8 cellular contexts compared by ENCODE assay signal in genomic region chr19:58348080-58348479, GRCh38. TPM values are rescaled to one million over a fixed set of nuclear protein-coding genes. Genes with fewer than 3 reads are reported as not detected.
DNase-seq lines count a peak whose midpoint lies in the region; ATAC-seq and TF ChIP-seq lines count a peak whose summit lies in the region.
"Not testable (repeated sequence)": the region's sequence is repeated elsewhere in the genome, so short reads cannot be mapped to it uniquely, and the experiment has no call there.

No MANE protein-coding gene starts in this region.

- peak overlapping the region; percentile 87 for H3K27ac Mint-ChIP-seq in activated CD8-positive, alpha-beta T cell treated with anti-CD3 and anti-CD28 coated beads, Interleukin-2, amount 10 ng/mL, durations not matched to agents 7 days and 5 days
- H3K27ac Mint-ChIP-seq in chondrocyte (ENCODE audit: unreplicated experiment), result peak overlapping the region; percentile 95

- not testable (repeated sequence) for H3K9me3 Mint-ChIP-seq in activated CD8-positive, alpha-beta T cell treated with anti-CD3 and anti-CD28 coated beads, Interleukin-2, amount 10 ng/mL, durations not matched to agents 7 days and 5 days (ENCODE audit: insufficient read depth); chondrocyte (ENCODE audit: low read depth)

- CTCF ChIA-PET in AG04449 (lab: Yijun Ruan, JAX), result interaction anchor here (0.6 to 0.7 kb wide), 4 partner anchors 8 to 193 kb away, joined by 3 to 4 read pairs (median 4); partner anchors contain the start of gene ZNF497
- CTCF ChIA-PET in activated CD8-positive, alpha-beta T cell treated with anti-CD3 and anti-CD28 coated beads, Interleukin-2, amount 10 ng/mL, durations not matched to agents 7 days and 5 days (lab: Charles Lee), result interaction anchor here (0.7 to 2.4 kb wide), 6 partner anchors 8 to 171 kb away, joined by 3 to 13 read pairs (median 4); partner anchors contain the start of gene ZBTB45

- POLR2A ChIA-PET in AG04449 (lab: Yijun Ruan, JAX), result interaction anchor here (1.6 to 3.4 kb wide), 5 partner anchors 9 to 165 kb away, joined by 4 to 22 read pairs (median 8); partner anchors contain the start of genes ZNF274 and ZNF497
- POLR2A ChIA-PET in activated CD8-positive, alpha-beta T cell treated with anti-CD3 and anti-CD28 coated beads, Interleukin-2, amount 10 ng/mL, durations not matched to agents 7 days and 5 days (lab: Charles Lee), result interaction anchor here (0.6 to 3.4 kb wide), 7 partner anchors 8 to 196 kb away, joined by 3 to 25 read pairs (median 3); partner anchors contain the start of genes TRIM28, ZNF274 and ZNF497

- H3K4me1 ChIP-seq in NT2/D1 (ENCODE audit: insufficient read depth, insufficient read length), result not testable (repeated sequence)
- peaks cover 4 to 32% (median 18%) of the 10 kb centered on the region in 9 donors for H3K4me1 ChIP-seq in heart right ventricle
- H3K4me1 ChIP-seq in muscle layer of duodenum (ENCODE audit: control insufficient read depth in 1 of 2, insufficient read depth in 2 of 2, low read length in 2 of 2), result peaks cover 0 to 18% of the 10 kb centered on the region in 2 donors
- peaks cover 11% of the 10 kb centered on the region for H3K4me1 ChIP-seq in skeletal muscle satellite cell (ENCODE audit: control insufficient read depth, insufficient read depth, low read length)

- peaks cover 15% of the 10 kb centered on the region for H3K27me3 ChIP-seq in NT2/D1 (ENCODE audit: insufficient read depth, insufficient read length)
- H3K27me3 ChIP-seq in heart right ventricle, result peaks cover 6 to 85% (median 63%) of the 10 kb centered on the region in 7 donors
- H3K27me3 ChIP-seq in muscle layer of duodenum (ENCODE audit: low read depth, low read length), result peaks cover 12% of the 10 kb centered on the region
- H3K27me3 ChIP-seq in skeletal muscle satellite cell (ENCODE audit: control insufficient read depth, insufficient read depth, low read length), result not testable (repeated sequence)

- H3K4me3 Mint-ChIP-seq in activated CD8-positive, alpha-beta T cell treated with anti-CD3 and anti-CD28 coated beads, Interleukin-2, amount 10 ng/mL, durations not matched to agents 7 days and 5 days, result peak overlapping the region; percentile 95
- peak overlapping the region; percentile 99 for H3K4me3 Mint-ChIP-seq in chondrocyte (ENCODE audit: unreplicated experiment)

- peak overlapping the region; percentile 93 for H3K4me2 ChIP-seq in skeletal muscle satellite cell (ENCODE audit: low read length)

- peak; percentile 13 for ATAC-seq in GM19452 (IDR thresholded peaks at IDR 0.05; ENCODE audit: unreplicated experiment)
- ATAC-seq in activated CD8-positive, alpha-beta T cell treated with anti-CD3 and anti-CD28 coated beads, Interleukin-2, amount 10 ng/mL, durations not matched to agents 7 days and 5 days, result peak; percentile 2
- ATAC-seq in heart right ventricle, result not testable (repeated sequence)

- WGBS in heart right ventricle, 2 donors, result 27 to 36% methylated on average over 12 of the region's 12 CpGs

- TF ChIP-seq CTCF in AG04449 (IDR thresholded peaks at IDR 0.05; ENCODE audit: insufficient read depth, low read length, missing control alignments); chondrocyte (IDR thresholded peaks at IDR 0.05); heart right ventricle (IDR thresholded peaks at IDR 0.05): not testable (repeated sequence)

- peak overlapping the region; percentile 78 for H3K4me3 ChIP-seq in AG04449 (ENCODE audit: low read depth, low read length)
- peak overlapping the region; percentile 75 for H3K4me3 ChIP-seq in NT2/D1 (ENCODE audit: insufficient read length, low read depth)
- peak overlapping the region; percentile 10 to 75 (median 57) for H3K4me3 ChIP-seq in heart right ventricle
- peak overlapping the region; percentile 55 to 62 for H3K4me3 ChIP-seq in muscle layer of duodenum (ENCODE audit: low read depth in 1 of 2, low read length in 2 of 2)
- peak overlapping the region; percentile 98 for H3K4me3 ChIP-seq in skeletal muscle satellite cell (ENCODE audit: low read length)

- intact Hi-C loops in heart right ventricle (cut with DNase I), result not testable (repeated sequence)

- peaks cover 31% of the 10 kb centered on the region for H3K4me1 Mint-ChIP-seq in activated CD8-positive, alpha-beta T cell treated with anti-CD3 and anti-CD28 coated beads, Interleukin-2, amount 10 ng/mL, durations not matched to agents 7 days and 5 days (ENCODE audit: low read depth)
- H3K4me1 Mint-ChIP-seq in chondrocyte (ENCODE audit: low read depth), result peaks cover 41% of the 10 kb centered on the region

- peak overlapping the region; percentile 85 for H3K9ac ChIP-seq in NT2/D1 (ENCODE audit: insufficient read length, low read depth)
- peak overlapping the region; percentile 86 for H3K9ac ChIP-seq in skeletal muscle satellite cell (ENCODE audit: low read depth, low read length)

- H3K9me3 ChIP-seq in NT2/D1 (ENCODE audit: insufficient read depth, low read length); heart right ventricle; muscle layer of duodenum (ENCODE audit: control insufficient read depth in 1 of 2, low read length in 2 of 2); skeletal muscle satellite cell (replicated peaks; ENCODE audit: low read length): not testable (repeated sequence)

- not testable (repeated sequence) for H3K27me3 Mint-ChIP-seq in activated CD8-positive, alpha-beta T cell treated with anti-CD3 and anti-CD28 coated beads, Interleukin-2, amount 10 ng/mL, durations not matched to agents 7 days and 5 days (ENCODE audit: low read depth); chondrocyte (ENCODE audit: low read depth)

- H3K27ac ChIP-seq in heart right ventricle, result peak overlapping the region in 4 of 10 donors; percentile 6 to 81 (median 48)
- not testable (repeated sequence) for H3K27ac ChIP-seq in muscle layer of duodenum (ENCODE audit: low read length)

- peaks cover 32% of the 10 kb centered on the region for H3K36me3 Mint-ChIP-seq in activated CD8-positive, alpha-beta T cell treated with anti-CD3 and anti-CD28 coated beads, Interleukin-2, amount 10 ng/mL, durations not matched to agents 7 days and 5 days (ENCODE audit: low read depth)
- peaks cover 14% of the 10 kb centered on the region for H3K36me3 Mint-ChIP-seq in chondrocyte (ENCODE audit: low read depth)

- not testable (repeated sequence) for H3K36me3 ChIP-seq in NT2/D1 (ENCODE audit: insufficient read depth, insufficient read length, low read length); heart right ventricle; muscle layer of duodenum (ENCODE audit: control insufficient read depth in 1 of 2, insufficient read depth in 2 of 2, low read length in 2 of 2); skeletal muscle satellite cell (ENCODE audit: insufficient read depth, low read length)

- DNase-seq in AG04449 (ENCODE audit: low read depth, low spot score); NT2/D1 (ENCODE audit: low read depth, low spot score); activated CD8-positive, alpha-beta T cell treated with anti-CD3 and anti-CD28 coated beads, Interleukin-2, amount 10 ng/mL, durations not matched to agents 7 days and 5 days; heart right ventricle: not testable (repeated sequence)
- DNase-seq in chondrocyte (ENCODE audit: low spot score), result peak; percentile 10

RNA-seq across cellular contexts. Expression of gene A1BG, which starts 5.2 kb away (rescaled TPM):
- total RNA-seq in activated CD8-positive, alpha-beta T cell treated with anti-CD3 and anti-CD28 coated beads, Interleukin-2, amount 10 ng/mL, durations not matched to agents 7 days and 5 days, result 10 to 100 TPM; 14.9 to 17.5 TPM
- total RNA-seq in chondrocyte, result 49.7 to 53.8 TPM (median 50.2 TPM) in 3 replicates
- total RNA-seq in heart right ventricle, result 1 to 10 TPM in 9 of 10 donors, under 1 TPM in 1; 0.80 to 5.5 (median 2.0) TPM
- polyA plus RNA-seq in heart right ventricle, result 1 to 10 TPM; 9.6 TPM
- total RNA-seq in skeletal muscle satellite cell (2012; rRNA removed), result 10.5 and 13.9 TPM in 2 replicates

RNA-seq across cellular contexts. Expression of gene ZNF497, which starts 14.5 kb away (rescaled TPM):
- 1 to 10 TPM; 1.5 to 1.7 TPM for total RNA-seq in activated CD8-positive, alpha-beta T cell treated with anti-CD3 and anti-CD28 coated beads, Interleukin-2, amount 10 ng/mL, durations not matched to agents 7 days and 5 days
- total RNA-seq in chondrocyte, result 0.65 to 0.69 TPM (median 0.68 TPM) in 3 replicates
- total RNA-seq in heart right ventricle, result under 1 TPM in 9 of 10 donors, not detected in 1; 0.14 to 0.73 (median 0.30) TPM
- polyA plus RNA-seq in heart right ventricle, result under 1 TPM; 0.22 to 0.33 TPM
- 0.22 and 0.51 TPM in 2 replicates for total RNA-seq in skeletal muscle satellite cell (2012; rRNA removed)

RNA-seq across cellular contexts. Expression of gene ZSCAN22, which starts 21.3 kb away (rescaled TPM):
- 1 to 10 TPM; 4.8 to 5.2 TPM for total RNA-seq in activated CD8-positive, alpha-beta T cell treated with anti-CD3 and anti-CD28 coated beads, Interleukin-2, amount 10 ng/mL, durations not matched to agents 7 days and 5 days
- total RNA-seq in chondrocyte (2.8 to 3.2 TPM (median 3.0 TPM) in 3 replicates), heart right ventricle (1 to 10 TPM; 1.2 to 2.1 (median 1.4) TPM)
- polyA plus RNA-seq in heart right ventricle, result under 1 TPM; 0.80 to 0.87 TPM
- 2.8 and 3.3 TPM in 2 replicates for total RNA-seq in skeletal muscle satellite cell (2012; rRNA removed)

RNA-seq across cellular contexts. Expression of gene ZNF837, which starts 32.8 kb away (rescaled TPM):
- 1 to 10 TPM; 1.3 to 1.5 TPM for total RNA-seq in activated CD8-positive, alpha-beta T cell treated with anti-CD3 and anti-CD28 coated beads, Interleukin-2, amount 10 ng/mL, durations not matched to agents 7 days and 5 days
- 2.0 to 3.5 TPM (median 2.5 TPM) in 3 replicates for total RNA-seq in chondrocyte
- under 1 TPM; 0.11 to 0.90 (median 0.41) TPM for total RNA-seq in heart right ventricle
- under 1 TPM; 0.36 to 0.88 TPM for polyA plus RNA-seq in heart right ventricle
- total RNA-seq in skeletal muscle satellite cell (2012; rRNA removed), result 3.0 and 3.5 TPM in 2 replicates

RNA-seq across cellular contexts. Expression of gene RPS5, which starts 39.0 kb away (rescaled TPM):
- 1,000 to 10,000 TPM; 1,111 to 1,173 TPM for total RNA-seq in activated CD8-positive, alpha-beta T cell treated with anti-CD3 and anti-CD28 coated beads, Interleukin-2, amount 10 ng/mL, durations not matched to agents 7 days and 5 days
- total RNA-seq in chondrocyte (624 to 792 TPM (median 634 TPM) in 3 replicates), heart right ventricle (100 to 1,000 TPM; 360 to 610 (median 413) TPM)
- polyA plus RNA-seq in heart right ventricle, result 1,000 to 10,000 TPM in 1 of 2 donors, 100 to 1,000 TPM in 1; 430 to 2,053 TPM
- 2,148 and 2,374 TPM in 2 replicates for total RNA-seq in skeletal muscle satellite cell (2012; rRNA removed)
